In the genomic region with DNA sequence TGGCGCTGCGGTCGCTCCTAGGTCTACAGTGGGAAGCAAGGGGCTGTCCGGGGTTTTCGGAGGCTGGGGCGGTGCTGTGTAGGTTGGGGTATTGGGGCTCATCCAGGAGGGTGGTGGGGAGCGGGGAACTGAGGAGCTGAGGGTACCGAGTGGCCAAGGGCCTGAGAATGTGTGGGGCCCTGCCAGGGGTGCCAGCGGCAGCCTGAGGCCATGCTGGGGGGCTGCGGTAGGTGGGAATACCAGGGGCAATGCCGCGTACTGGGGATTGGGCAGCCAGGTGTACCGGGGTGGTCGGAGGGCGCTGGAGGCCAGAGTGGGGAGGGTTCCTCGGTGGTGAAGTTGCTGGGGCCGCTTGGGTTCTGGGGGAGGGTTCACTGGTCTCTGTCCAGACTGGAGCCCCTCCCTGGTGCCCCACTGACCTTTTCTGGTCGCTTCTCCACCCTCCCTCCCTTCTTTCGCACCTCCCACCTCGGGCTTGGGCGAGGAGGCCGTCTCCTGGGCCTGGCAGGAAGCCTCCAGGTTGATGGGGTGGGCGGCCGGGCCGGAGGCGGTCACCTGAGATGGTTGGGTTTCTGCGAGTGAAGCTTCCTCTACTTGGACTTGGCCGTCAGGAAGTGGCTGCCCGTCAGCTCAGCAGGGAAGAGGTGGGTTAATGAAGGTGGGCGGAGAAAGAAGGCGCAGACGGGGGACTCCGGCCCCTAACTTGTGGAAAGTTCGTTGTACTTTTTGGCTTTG, we compare ENCODE assay signal across 8 cellular contexts.
DNase-seq lines count a peak whose midpoint lies in the region; ATAC-seq lines count a peak whose summit lies in the region.

No MANE protein-coding gene starts in this region.

- peak; percentile 14 for ATAC-seq in activated CD4-positive, CD25-positive, alpha-beta regulatory T cell treated with anti-CD3 and anti-CD28 coated beads, Interleukin-2, amount 50 U/mL, for 24 hours

- H3K27ac ChIP-seq in effector memory CD4-positive, alpha-beta T cell (ENCODE audit: insufficient read depth, low read length, poor library complexity, severe bottlenecking): peak overlapping the region; percentile 86
- peak overlapping the region; percentile 63 for H3K27ac ChIP-seq in muscle layer of colon (ENCODE audit: low read depth, low read length)

- H3K27me3 ChIP-seq in HAP-1 (ENCODE audit: low read depth) (no peaks in the 10 kb centered on the region), muscle layer of colon (ENCODE audit: control insufficient read depth in 1 of 2, insufficient read depth in 2 of 2, low read length in 2 of 2) (no peaks in the 10 kb centered on the region)
- H3K27me3 ChIP-seq in effector memory CD4-positive, alpha-beta T cell (replicated peaks; ENCODE audit: control insufficient read depth, insufficient read depth, low read length, poor library complexity, severe bottlenecking): no peaks in the 10 kb centered on the region

- no peaks in the 10 kb centered on the region for H3K9me3 ChIP-seq in HAP-1
- no peaks in the 10 kb centered on the region for H3K9me3 ChIP-seq in effector memory CD4-positive, alpha-beta T cell (ENCODE audit: control insufficient read depth, low read length)
- no peaks in the 10 kb centered on the region for H3K9me3 ChIP-seq in muscle layer of colon (ENCODE audit: low read length)

- in situ Hi-C loops in HAP-1 (cut with MboI; ENCODE audit: low sequenced_read_pairs): no loop called here

- no peak for DNase-seq in activated CD4-positive, CD25-positive, alpha-beta regulatory T cell treated with anti-CD3 and anti-CD28 coated beads, Interleukin-2, amount 50 U/mL, for 72 hours
- DNase-seq in HAP-1 (ENCODE audit: low spot score in 2 of 2) (peak in 1 of 2 experiments; percentile 22), RKO (ENCODE audit: low spot score) (peak; percentile 42), NCI-H1930 (lab: John Stamatoyannopoulos, UW) (no peak), NCI-H1436 (lab: John Stamatoyannopoulos, UW) (no peak)
- DNase-seq in effector memory CD4-positive, alpha-beta T cell: no peak

- peak overlapping the region; percentile 71 for H3K4me3 ChIP-seq in HAP-1
- H3K4me3 ChIP-seq in effector memory CD4-positive, alpha-beta T cell (ENCODE audit: insufficient read depth, low read depth, low read length, poor library complexity, severe bottlenecking): peak overlapping the region; percentile 76
- peak overlapping the region; percentile 85 to 89 for H3K4me3 ChIP-seq in muscle layer of colon (ENCODE audit: low read depth in 1 of 2, low read length in 2 of 2)

- H3K4me1 ChIP-seq in HAP-1: no peaks in the 10 kb centered on the region; the same call in 1 of the 2 replicates
- H3K4me1 ChIP-seq in effector memory CD4-positive, alpha-beta T cell (ENCODE audit: control insufficient read depth, insufficient read depth, low read length, poor library complexity, severe bottlenecking): peaks cover 10% of the 10 kb centered on the region
- H3K4me1 ChIP-seq in muscle layer of colon (ENCODE audit: insufficient read depth, low read length): peaks cover 13% of the 10 kb centered on the region

- H3K36me3 ChIP-seq in HAP-1 (replicated peaks) (peaks cover 34% of the 10 kb centered on the region), muscle layer of colon (ENCODE audit: insufficient read depth, low read length) (peaks cover 39% of the 10 kb centered on the region)
- peaks cover 36% of the 10 kb centered on the region for H3K36me3 ChIP-seq in effector memory CD4-positive, alpha-beta T cell (ENCODE audit: control insufficient read depth, insufficient read depth, low read length)

- H3K9ac ChIP-seq in muscle layer of colon (ENCODE audit: low read length): peak overlapping the region; percentile 80
